1 cellular context compared by ENCODE assay signal in genomic region chr2:182866095-182866460, GRCh38.
A peak's percentile ranks its signal among the peaks of the same experiment; 100 is the strongest.
TF ChIP-seq lines count a peak whose summit lies in the region.

No MANE protein-coding gene starts in this region.

TF ChIP-seq in WTC11, 78 proteins besides CTCF, POLR2A, EP300 and RAD21 (continued from another document):
- TF ChIP-seq RORB (CRISPR knock-in tag; IDR thresholded peaks at IDR 0.05) (no peak), SP1 (CRISPR knock-in tag; conservative IDR thresholded peaks at IDR 0.05) (no peak), ZBTB21 (CRISPR knock-in tag; IDR thresholded peaks at IDR 0.05; ENCODE audit: borderline replicate concordance) (no peak), NFATC4 (CRISPR knock-in tag; IDR thresholded peaks at IDR 0.05) (no peak), FOXP4 (CRISPR knock-in tag; IDR thresholded peaks at IDR 0.05) (peak; percentile 62; the same call in 1 of the 2 replicates), CREB1 (CRISPR knock-in tag; IDR thresholded peaks at IDR 0.05) (no peak), EMX1 (CRISPR knock-in tag; IDR thresholded peaks at IDR 0.05) (no peak), KAT7 (CRISPR knock-in tag; IDR thresholded peaks at IDR 0.05; ENCODE audit: borderline replicate concordance) (no peak), PRDM15 (CRISPR knock-in tag; IDR thresholded peaks at IDR 0.05) (no peak), ARID4B (CRISPR knock-in tag; IDR thresholded peaks at IDR 0.05; ENCODE audit: borderline replicate concordance) (0 out of 2 replicates have a peak, but pooled peaks have one; percentile 32), MAX (CRISPR knock-in tag; IDR thresholded peaks at IDR 0.05) (peak; percentile 85), MYBL2 (CRISPR knock-in tag; IDR thresholded peaks at IDR 0.05) (0 out of 2 replicates have a peak, but pooled peaks have one; percentile 50), CREM (CRISPR knock-in tag; IDR thresholded peaks at IDR 0.05) (no peak), TP53 (CRISPR knock-in tag; IDR thresholded peaks at IDR 0.05) (peak; percentile 48; the same call in 1 of the 2 replicates), ZNF232 (CRISPR knock-in tag; IDR thresholded peaks at IDR 0.05) (no peak), TEAD1 (CRISPR knock-in tag; IDR thresholded peaks at IDR 0.05) (peak; percentile 68; the same call in 1 of the 2 replicates), FOXP1 (CRISPR knock-in tag; IDR thresholded peaks at IDR 0.05; ENCODE audit: borderline replicate concordance) (peak; percentile 90), E2F4 (CRISPR knock-in tag; IDR thresholded peaks at IDR 0.05; ENCODE audit: borderline replicate concordance, low read depth) (no peak), ATF2 (CRISPR knock-in tag; IDR thresholded peaks at IDR 0.05; ENCODE audit: borderline replicate concordance, low read depth) (no peak)
